In genomic region chr5:134538296-134538695, GRCh38 we compare ENCODE assay signal across 1 cellular context.
TF ChIP-seq lines count a peak whose summit lies in the region.

No MANE protein-coding gene starts in this region.

TF ChIP-seq in endothelial cell of umbilical vein, 7 proteins besides CTCF, POLR2A, EP300 and RAD21:
- no peak for TF ChIP-seq EZH2 (IDR thresholded peaks at IDR 0.05; ENCODE audit: borderline replicate concordance, low read depth, low read length, severe bottlenecking)
- no peak for TF ChIP-seq MYC (IDR thresholded peaks at IDR 0.05; ENCODE audit: low read depth, low read length)
- TF ChIP-seq, protein P1, sequence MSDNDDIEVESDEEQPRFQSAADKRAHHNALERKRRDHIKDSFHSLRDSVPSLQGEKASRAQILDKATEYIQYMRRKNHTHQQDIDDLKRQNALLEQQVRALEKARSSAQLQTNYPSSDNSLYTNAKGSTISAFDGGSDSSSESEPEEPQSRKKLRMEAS (IDR thresholded peaks at IDR 0.05; ENCODE audit: insufficient read depth, insufficient read length): no peak
- TF ChIP-seq FOS (IDR thresholded peaks at IDR 0.05; ENCODE audit: borderline replicate concordance, insufficient read depth, low read length): no peak
- no peak for TF ChIP-seq GATA2 (IDR thresholded peaks at IDR 0.05; ENCODE audit: insufficient read depth, insufficient read length, low read depth, low read length)
- TF ChIP-seq POLR2AphosphoS5 (IDR thresholded peaks at IDR 0.05; ENCODE audit: insufficient read depth, low read depth, low read length): no peak
- no peak for TF ChIP-seq JUN (IDR thresholded peaks at IDR 0.05; ENCODE audit: borderline replicate concordance, insufficient read depth, insufficient read length, low read depth)
TF ChIP-seq in endothelial cell of umbilical vein: peak in this region for 0.
